1 cellular context compared by ENCODE assay signal in the genomic region with DNA sequence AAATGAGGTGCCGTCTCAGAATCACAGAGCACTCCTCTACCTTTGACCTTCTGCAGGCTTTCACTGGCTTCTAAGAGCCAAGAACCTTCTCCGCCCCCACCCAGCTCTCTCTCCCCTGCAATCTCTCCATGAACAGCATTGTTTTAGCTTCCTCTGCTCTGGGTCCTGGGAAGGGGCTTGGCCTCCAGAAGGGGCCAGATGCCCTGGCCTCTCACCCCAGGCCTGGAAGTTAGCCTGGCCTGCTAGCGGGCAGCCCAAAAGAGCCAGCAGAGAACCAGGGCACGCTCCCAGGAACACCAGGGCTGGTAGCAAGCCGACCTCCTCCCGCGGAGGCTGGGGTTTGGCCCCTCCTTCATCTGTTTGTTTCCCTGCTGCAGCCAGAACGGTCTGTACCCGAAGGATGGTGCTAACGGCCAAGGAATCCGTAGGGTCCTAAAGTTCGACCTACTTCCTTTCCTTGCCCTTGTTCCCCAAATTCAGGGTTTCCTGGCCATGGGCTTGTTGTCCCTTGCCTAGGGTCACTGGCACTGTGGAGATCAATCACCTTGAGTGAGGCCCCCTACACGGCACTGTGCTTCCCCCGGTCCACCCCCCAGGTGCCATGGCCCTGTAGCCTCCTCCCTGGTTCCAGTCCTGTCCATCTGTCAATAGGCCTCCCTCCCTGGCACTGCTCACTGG.
TF ChIP-seq lines count a peak whose summit lies in the region.

No MANE protein-coding gene starts in this region.

TF ChIP-seq in K562, 482 proteins besides CTCF, POLR2A, EP300 and RAD21 (continued from another document and continues in another):
- TF ChIP-seq, protein P1, sequence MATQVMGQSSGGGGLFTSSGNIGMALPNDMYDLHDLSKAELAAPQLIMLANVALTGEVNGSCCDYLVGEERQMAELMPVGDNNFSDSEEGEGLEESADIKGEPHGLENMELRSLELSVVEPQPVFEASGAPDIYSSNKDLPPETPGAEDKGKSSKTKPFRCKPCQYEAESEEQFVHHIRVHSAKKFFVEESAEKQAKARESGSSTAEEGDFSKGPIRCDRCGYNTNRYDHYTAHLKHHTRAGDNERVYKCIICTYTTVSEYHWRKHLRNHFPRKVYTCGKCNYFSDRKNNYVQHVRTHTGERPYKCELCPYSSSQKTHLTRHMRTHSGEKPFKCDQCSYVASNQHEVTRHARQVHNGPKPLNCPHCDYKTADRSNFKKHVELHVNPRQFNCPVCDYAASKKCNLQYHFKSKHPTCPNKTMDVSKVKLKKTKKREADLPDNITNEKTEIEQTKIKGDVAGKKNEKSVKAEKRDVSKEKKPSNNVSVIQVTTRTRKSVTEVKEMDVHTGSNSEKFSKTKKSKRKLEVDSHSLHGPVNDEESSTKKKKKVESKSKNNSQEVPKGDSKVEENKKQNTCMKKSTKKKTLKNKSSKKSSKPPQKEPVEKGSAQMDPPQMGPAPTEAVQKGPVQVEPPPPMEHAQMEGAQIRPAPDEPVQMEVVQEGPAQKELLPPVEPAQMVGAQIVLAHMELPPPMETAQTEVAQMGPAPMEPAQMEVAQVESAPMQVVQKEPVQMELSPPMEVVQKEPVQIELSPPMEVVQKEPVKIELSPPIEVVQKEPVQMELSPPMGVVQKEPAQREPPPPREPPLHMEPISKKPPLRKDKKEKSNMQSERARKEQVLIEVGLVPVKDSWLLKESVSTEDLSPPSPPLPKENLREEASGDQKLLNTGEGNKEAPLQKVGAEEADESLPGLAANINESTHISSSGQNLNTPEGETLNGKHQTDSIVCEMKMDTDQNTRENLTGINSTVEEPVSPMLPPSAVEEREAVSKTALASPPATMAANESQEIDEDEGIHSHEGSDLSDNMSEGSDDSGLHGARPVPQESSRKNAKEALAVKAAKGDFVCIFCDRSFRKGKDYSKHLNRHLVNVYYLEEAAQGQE (CRISPR knock-in tag; IDR thresholded peaks at IDR 0.05; ENCODE audit: low read depth), result 0 out of 2 replicates have a peak, but pooled peaks have one; percentile 49
- TF ChIP-seq RB1 (IDR thresholded peaks at IDR 0.05; ENCODE audit: low read depth), result peak; percentile 17; the same call in 1 of the 2 replicates
- no peak for TF ChIP-seq CREBBP (IDR thresholded peaks at IDR 0.05; ENCODE audit: low read depth, low read length)
- TF ChIP-seq RBM14 (IDR thresholded peaks at IDR 0.05; ENCODE audit: borderline replicate concordance, insufficient read depth, low read depth, low read length), result no peak
- TF ChIP-seq, protein P2, sequence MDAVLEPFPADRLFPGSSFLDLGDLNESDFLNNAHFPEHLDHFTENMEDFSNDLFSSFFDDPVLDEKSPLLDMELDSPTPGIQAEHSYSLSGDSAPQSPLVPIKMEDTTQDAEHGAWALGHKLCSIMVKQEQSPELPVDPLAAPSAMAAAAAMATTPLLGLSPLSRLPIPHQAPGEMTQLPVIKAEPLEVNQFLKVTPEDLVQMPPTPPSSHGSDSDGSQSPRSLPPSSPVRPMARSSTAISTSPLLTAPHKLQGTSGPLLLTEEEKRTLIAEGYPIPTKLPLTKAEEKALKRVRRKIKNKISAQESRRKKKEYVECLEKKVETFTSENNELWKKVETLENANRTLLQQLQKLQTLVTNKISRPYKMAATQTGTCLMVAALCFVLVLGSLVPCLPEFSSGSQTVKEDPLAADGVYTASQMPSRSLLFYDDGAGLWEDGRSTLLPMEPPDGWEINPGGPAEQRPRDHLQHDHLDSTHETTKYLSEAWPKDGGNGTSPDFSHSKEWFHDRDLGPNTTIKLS (IDR thresholded peaks at IDR 0.05; ENCODE audit: borderline replicate concordance, low read depth), result peak; percentile 45; the same call in 1 of the 2 replicates
- TF ChIP-seq MTA3 (IDR thresholded peaks at IDR 0.05; ENCODE audit: borderline replicate concordance), result peak; percentile 88; the same call in 1 of the 2 replicates
- TF ChIP-seq NR3C1 (CRISPR knock-in tag; IDR thresholded peaks at IDR 0.05), result no peak
- peak in 1 of 2 experiments; percentile 61; a peak in 2 of 4 replicates for TF ChIP-seq HDAC1 (IDR thresholded peaks at IDR 0.05)
- TF ChIP-seq CHD2 (IDR thresholded peaks at IDR 0.05; ENCODE audit: low read depth, low read length), result 0 out of 2 replicates have a peak, but pooled peaks have one; percentile 23
- TF ChIP-seq HNRNPL (IDR thresholded peaks at IDR 0.05; ENCODE audit: low read depth, low read length), result no peak
- TF ChIP-seq EGR1 (conservative IDR thresholded peaks at IDR 0.05), result peak; percentile 84
- TF ChIP-seq BMI1 (IDR thresholded peaks at IDR 0.05; ENCODE audit: low read length), result no peak
- no peak for TF ChIP-seq FUS (optimal IDR thresholded peaks at IDR 0.05; ENCODE audit: low read depth, low read length)
- no peak for TF ChIP-seq SAP30 (IDR thresholded peaks at IDR 0.05; ENCODE audit: borderline replicate concordance, insufficient read depth, low read depth, low read length, poor library complexity, severe bottlenecking)
- TF ChIP-seq, protein P3, sequence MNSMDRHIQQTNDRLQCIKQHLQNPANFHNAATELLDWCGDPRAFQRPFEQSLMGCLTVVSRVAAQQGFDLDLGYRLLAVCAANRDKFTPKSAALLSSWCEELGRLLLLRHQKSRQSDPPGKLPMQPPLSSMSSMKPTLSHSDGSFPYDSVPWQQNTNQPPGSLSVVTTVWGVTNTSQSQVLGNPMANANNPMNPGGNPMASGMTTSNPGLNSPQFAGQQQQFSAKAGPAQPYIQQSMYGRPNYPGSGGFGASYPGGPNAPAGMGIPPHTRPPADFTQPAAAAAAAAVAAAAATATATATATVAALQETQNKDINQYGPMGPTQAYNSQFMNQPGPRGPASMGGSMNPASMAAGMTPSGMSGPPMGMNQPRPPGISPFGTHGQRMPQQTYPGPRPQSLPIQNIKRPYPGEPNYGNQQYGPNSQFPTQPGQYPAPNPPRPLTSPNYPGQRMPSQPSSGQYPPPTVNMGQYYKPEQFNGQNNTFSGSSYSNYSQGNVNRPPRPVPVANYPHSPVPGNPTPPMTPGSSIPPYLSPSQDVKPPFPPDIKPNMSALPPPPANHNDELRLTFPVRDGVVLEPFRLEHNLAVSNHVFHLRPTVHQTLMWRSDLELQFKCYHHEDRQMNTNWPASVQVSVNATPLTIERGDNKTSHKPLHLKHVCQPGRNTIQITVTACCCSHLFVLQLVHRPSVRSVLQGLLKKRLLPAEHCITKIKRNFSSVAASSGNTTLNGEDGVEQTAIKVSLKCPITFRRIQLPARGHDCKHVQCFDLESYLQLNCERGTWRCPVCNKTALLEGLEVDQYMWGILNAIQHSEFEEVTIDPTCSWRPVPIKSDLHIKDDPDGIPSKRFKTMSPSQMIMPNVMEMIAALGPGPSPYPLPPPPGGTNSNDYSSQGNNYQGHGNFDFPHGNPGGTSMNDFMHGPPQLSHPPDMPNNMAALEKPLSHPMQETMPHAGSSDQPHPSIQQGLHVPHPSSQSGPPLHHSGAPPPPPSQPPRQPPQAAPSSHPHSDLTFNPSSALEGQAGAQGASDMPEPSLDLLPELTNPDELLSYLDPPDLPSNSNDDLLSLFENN (IDR thresholded peaks at IDR 0.05; ENCODE audit: low read depth in 2 of 2, low read length in 2 of 2), result peak in 1 of 2 experiments; percentile 20; a peak in 1 of 4 replicates
- TF ChIP-seq RFX1 (IDR thresholded peaks at IDR 0.05), result no peak
- no peak for TF ChIP-seq HMG20A (CRISPR knock-in tag; conservative IDR thresholded peaks at IDR 0.05)
- TF ChIP-seq SIX5 (IDR thresholded peaks at IDR 0.05; ENCODE audit: borderline replicate concordance in 1 of 2, insufficient read depth in 1 of 2, low read depth in 1 of 2, low read length in 2 of 2), result no peak
- TF ChIP-seq ZNF766 (CRISPR knock-in tag; conservative IDR thresholded peaks at IDR 0.05), result no peak; the same call in 1 of the 2 replicates
- TF ChIP-seq, protein P4, sequence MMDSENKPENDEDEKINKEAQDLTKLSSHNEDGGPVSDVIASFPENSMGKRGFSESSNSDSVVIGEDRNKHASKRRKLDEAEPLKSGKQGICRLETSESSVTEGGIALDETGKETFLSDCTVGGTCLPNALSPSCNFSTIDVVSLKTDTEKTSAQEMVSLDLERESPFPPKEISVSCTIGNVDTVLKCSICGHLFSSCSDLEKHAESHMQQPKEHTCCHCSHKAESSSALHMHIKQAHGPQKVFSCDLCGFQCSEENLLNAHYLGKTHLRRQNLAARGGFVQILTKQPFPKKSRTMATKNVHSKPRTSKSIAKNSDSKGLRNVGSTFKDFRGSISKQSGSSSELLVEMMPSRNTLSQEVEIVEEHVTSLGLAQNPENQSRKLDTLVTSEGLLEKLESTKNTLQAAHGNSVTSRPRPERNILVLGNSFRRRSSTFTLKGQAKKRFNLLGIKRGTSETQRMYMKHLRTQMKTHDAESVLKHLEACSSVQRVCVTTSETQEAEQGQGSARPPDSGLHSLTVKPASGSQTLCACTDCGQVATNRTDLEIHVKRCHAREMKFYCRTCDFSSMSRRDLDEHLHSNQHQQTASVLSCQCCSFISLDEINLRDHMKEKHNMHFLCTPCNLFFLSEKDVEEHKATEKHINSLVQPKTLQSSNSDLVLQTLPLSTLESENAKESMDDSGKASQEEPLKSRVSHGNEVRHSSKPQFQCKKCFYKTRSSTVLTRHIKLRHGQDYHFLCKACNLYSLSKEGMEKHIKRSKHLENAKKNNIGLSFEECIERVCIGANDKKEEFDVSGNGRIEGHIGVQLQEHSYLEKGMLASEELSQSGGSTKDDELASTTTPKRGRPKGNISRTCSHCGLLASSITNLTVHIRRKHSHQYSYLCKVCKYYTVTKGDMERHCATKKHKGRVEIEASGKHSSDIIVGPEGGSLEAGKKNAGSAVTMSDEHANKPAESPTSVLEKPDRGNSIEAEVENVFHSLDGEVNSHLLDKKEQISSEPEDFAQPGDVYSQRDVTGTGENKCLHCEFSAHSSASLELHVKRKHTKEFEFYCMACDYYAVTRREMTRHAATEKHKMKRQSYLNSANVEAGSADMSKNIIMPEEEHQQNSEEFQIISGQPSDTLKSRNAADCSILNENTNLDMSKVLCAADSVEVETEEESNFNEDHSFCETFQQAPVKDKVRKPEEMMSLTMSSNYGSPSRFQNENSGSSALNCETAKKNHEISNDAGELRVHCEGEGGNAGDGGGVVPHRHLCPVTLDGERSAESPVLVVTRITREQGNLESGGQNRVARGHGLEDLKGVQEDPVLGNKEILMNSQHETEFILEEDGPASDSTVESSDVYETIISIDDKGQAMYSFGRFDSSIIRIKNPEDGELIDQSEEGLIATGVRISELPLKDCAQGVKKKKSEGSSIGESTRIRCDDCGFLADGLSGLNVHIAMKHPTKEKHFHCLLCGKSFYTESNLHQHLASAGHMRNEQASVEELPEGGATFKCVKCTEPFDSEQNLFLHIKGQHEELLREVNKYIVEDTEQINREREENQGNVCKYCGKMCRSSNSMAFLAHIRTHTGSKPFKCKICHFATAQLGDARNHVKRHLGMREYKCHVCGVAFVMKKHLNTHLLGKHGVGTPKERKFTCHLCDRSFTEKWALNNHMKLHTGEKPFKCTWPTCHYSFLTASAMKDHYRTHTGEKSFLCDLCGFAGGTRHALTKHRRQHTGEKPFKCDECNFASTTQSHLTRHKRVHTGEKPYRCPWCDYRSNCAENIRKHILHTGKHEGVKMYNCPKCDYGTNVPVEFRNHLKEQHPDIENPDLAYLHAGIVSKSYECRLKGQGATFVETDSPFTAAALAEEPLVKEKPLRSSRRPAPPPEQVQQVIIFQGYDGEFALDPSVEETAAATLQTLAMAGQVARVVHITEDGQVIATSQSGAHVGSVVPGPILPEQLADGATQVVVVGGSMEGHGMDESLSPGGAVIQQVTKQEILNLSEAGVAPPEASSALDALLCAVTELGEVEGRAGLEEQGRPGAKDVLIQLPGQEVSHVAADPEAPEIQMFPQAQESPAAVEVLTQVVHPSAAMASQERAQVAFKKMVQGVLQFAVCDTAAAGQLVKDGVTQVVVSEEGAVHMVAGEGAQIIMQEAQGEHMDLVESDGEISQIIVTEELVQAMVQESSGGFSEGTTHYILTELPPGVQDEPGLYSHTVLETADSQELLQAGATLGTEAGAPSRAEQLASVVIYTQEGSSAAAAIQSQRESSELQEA (IDR thresholded peaks at IDR 0.05; ENCODE audit: low read depth), result no peak
- TF ChIP-seq, protein P5, sequence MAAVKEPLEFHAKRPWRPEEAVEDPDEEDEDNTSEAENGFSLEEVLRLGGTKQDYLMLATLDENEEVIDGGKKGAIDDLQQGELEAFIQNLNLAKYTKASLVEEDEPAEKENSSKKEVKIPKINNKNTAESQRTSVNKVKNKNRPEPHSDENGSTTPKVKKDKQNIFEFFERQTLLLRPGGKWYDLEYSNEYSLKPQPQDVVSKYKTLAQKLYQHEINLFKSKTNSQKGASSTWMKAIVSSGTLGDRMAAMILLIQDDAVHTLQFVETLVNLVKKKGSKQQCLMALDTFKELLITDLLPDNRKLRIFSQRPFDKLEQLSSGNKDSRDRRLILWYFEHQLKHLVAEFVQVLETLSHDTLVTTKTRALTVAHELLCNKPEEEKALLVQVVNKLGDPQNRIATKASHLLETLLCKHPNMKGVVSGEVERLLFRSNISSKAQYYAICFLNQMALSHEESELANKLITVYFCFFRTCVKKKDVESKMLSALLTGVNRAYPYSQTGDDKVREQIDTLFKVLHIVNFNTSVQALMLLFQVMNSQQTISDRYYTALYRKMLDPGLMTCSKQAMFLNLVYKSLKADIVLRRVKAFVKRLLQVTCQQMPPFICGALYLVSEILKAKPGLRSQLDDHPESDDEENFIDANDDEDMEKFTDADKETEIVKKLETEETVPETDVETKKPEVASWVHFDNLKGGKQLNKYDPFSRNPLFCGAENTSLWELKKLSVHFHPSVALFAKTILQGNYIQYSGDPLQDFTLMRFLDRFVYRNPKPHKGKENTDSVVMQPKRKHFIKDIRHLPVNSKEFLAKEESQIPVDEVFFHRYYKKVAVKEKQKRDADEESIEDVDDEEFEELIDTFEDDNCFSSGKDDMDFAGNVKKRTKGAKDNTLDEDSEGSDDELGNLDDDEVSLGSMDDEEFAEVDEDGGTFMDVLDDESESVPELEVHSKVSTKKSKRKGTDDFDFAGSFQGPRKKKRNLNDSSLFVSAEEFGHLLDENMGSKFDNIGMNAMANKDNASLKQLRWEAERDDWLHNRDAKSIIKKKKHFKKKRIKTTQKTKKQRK (IDR thresholded peaks at IDR 0.05; ENCODE audit: borderline replicate concordance, low read depth, low read length), result no peak
- no peak for TF ChIP-seq ZNF140 (CRISPR knock-in tag; IDR thresholded peaks at IDR 0.05)
- TF ChIP-seq, protein P6, sequence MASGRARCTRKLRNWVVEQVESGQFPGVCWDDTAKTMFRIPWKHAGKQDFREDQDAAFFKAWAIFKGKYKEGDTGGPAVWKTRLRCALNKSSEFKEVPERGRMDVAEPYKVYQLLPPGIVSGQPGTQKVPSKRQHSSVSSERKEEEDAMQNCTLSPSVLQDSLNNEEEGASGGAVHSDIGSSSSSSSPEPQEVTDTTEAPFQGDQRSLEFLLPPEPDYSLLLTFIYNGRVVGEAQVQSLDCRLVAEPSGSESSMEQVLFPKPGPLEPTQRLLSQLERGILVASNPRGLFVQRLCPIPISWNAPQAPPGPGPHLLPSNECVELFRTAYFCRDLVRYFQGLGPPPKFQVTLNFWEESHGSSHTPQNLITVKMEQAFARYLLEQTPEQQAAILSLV (tag; IDR thresholded peaks at IDR 0.05), result no peak
